In genomic region chrX:133918326-133918725, GRCh38 we compare ENCODE assay signal across 21 cellular contexts.
"Had no signal": no experiment of that assay in that cellular context is flagged by ENCODE, and none has a peak within 500 bp of the region (broad histone marks: within the 10 kb centered on the region; RNA-seq: fewer than 3 reads in every experiment).

No MANE protein-coding gene starts in this region.

- H3K36me3 Mint-ChIP-seq: activated naive CD8-positive, alpha-beta T cell had no signal

- H3K27me3 Mint-ChIP-seq: activated naive CD8-positive, alpha-beta T cell; type B pancreatic cell had no signal

- H3K4me3 ChIP-seq: adrenal gland, ascending aorta, colonic mucosa, dorsolateral prefrontal cortex, gastroesophageal sphincter, heart left ventricle, sigmoid colon, spleen, thoracic aorta had no signal

- H3K4me1 ChIP-seq: adrenal gland, ascending aorta, colonic mucosa, gastroesophageal sphincter, sigmoid colon had no signal

- DNase-seq: activated CD4-positive, alpha-beta T cell treated with anti-CD3 and anti-CD28 coated beads for 1 hour; activated T-cell treated with anti-CD3 and anti-CD28 coated beads, Interleukin-2, amount 50 U/mL, for 1 hour; adrenal gland; central memory CD4-positive, alpha-beta T cell; colonic mucosa; dorsolateral prefrontal cortex; heart left ventricle; occipital lobe; sigmoid colon; spleen; stimulated activated CD4-positive, alpha-beta T cell treated with anti-CD3 and anti-CD28 coated beads, Interleukin-4, amount 100 ng/mL, for 1 hour; stimulated activated naive CD4-positive, alpha-beta T cell treated with Interleukin-2 at 50 U/mL for 16 hours; T-helper 1 cell; T-helper 9 cell had no signal

- H3K27ac ChIP-seq: adrenal gland, ascending aorta, colonic mucosa, dorsolateral prefrontal cortex, gastroesophageal sphincter, heart left ventricle, sigmoid colon, spleen, thoracic aorta had no signal

- H3K9me3 ChIP-seq: adrenal gland, ascending aorta, colonic mucosa, gastroesophageal sphincter, sigmoid colon, thoracic aorta had no signal

- H3K36me3 ChIP-seq: adrenal gland, ascending aorta, colonic mucosa, gastroesophageal sphincter, heart left ventricle, sigmoid colon, spleen, thoracic aorta had no signal

- H3K27me3 ChIP-seq: ascending aorta, colonic mucosa, gastroesophageal sphincter, sigmoid colon had no signal

- FAIRE-seq: islet of Langerhans had no signal

- H3K27ac Mint-ChIP-seq: activated naive CD8-positive, alpha-beta T cell; type B pancreatic cell had no signal

- H3K4me3 Mint-ChIP-seq: activated naive CD8-positive, alpha-beta T cell; neural crest cell; type B pancreatic cell had no signal
